Comparison of ENCODE assay signal across 8 cellular contexts in the genomic region with DNA sequence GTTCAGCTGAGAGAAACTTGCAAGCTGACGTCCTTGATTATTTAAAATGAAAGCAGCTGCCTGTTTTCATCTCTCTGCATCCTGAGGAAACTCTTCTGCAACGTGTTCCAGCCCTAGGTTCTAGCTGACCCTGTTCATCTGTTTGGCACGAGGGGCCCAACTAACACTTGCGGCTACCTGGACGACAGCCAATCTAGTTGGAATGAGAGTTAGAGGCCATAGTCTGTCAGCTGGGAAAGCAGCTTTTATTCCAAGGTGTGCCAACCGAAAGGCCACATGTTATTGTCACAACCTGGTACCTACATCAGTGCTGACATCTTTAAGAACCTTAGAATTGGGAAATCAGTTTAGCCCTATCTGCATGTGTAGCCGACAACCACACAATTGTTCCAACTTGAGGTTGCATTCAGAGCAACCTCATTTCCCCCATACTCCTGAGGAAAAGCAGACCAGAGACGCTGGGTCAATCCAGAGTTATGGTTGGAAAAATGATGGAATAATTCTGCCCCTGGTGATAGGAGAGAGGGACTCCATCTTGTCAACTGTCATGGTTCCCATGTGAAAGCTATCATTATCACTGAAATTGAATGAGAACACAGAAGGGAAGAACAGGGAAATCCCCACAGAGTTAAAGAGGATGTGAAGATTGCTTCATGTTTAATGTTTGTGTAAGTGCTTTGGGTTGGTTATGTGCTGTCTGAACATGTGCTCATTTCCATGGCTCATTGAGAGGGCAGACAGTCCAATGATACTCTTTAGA.
DNase-seq lines count a peak whose midpoint lies in the region; ATAC-seq and TF ChIP-seq lines count a peak whose summit lies in the region.

No MANE protein-coding gene starts in this region.

- no peak for TF ChIP-seq CTCF in foreskin keratinocyte (conservative IDR thresholded peaks at IDR 0.05)
- TF ChIP-seq CTCF in thyroid gland (IDR thresholded peaks at IDR 0.05): no peak

- WGBS in thyroid gland, 2 donors: 59 to 69% methylated on average over 7 to 8 of the region's 8 CpGs

- H3K27ac ChIP-seq in foreskin keratinocyte: peak overlapping the region; percentile 90
- H3K27ac ChIP-seq in thyroid gland: no peak overlapping the region

- peak; percentile 86 for ATAC-seq in GM19468 (IDR thresholded peaks at IDR 0.05; ENCODE audit: extremely low read depth, unreplicated experiment)
- ATAC-seq in HG03469 (IDR thresholded peaks at IDR 0.05; ENCODE audit: unreplicated experiment): peak; percentile 99
- ATAC-seq in foreskin keratinocyte: peak; percentile 92

- H3K27me3 ChIP-seq in foreskin keratinocyte (no peaks in the 10 kb centered on the region), H7 (ENCODE audit: control insufficient read depth, insufficient read depth, low read length) (no peaks in the 10 kb centered on the region), thyroid gland (no peaks in the 10 kb centered on the region)

- H3K9me3 ChIP-seq in thyroid gland: no peaks in the 10 kb centered on the region

- H3K4me1 ChIP-seq in foreskin keratinocyte (peaks cover 40% of the 10 kb centered on the region), thyroid gland (peaks cover 5 to 21% of the 10 kb centered on the region in 2 donors)

- H3K36me3 ChIP-seq in H7 (replicated peaks; ENCODE audit: control insufficient read depth, insufficient read depth, low read length) (no peaks in the 10 kb centered on the region), thyroid gland (peaks cover 2 to 10% of the 10 kb centered on the region in 2 donors)

- TF ChIP-seq POLR2A in thyroid gland (IDR thresholded peaks at IDR 0.05): no peak

- intact Hi-C loops in thyroid gland (cut with DNase I): no loop called here

- peak; percentile 65 for DNase-seq in EH (ENCODE audit: low read depth)
- peak; percentile 85 to 86 for DNase-seq in foreskin keratinocyte
- DNase-seq in H7: no peak
- DNase-seq in NCI-H748 treated with DMSO at 0.1 percent for 48 hours (lab: John Stamatoyannopoulos, UW): no peak
- no peak for DNase-seq in thyroid gland
- DNase-seq in NCI-H2171 treated with DMSO at 0.1 percent for 48 hours (lab: John Stamatoyannopoulos, UW): no peak

- H3K4me3 ChIP-seq in H7 (ENCODE audit: insufficient read depth, low read depth, low read length): no peak overlapping the region
- no peak overlapping the region for H3K4me3 ChIP-seq in thyroid gland (replicated peaks in 1 of 3)

Comparison
In these comparisons a context has a peak if more than half of its experiments do, and no peak if none do; other contexts are left out.
1. DNase-seq: peak in EH (single experiment) and foreskin keratinocyte (2 of 2); none in H7 (single experiment), NCI-H748 treated with DMSO at 0.1 percent for 48 hours (single experiment), thyroid gland (0 of 2) and NCI-H2171 treated with DMSO at 0.1 percent for 48 hours (single experiment).
2. Peak in every context shown above with its lines, with median percentiles within 50 percentile points of each other: ATAC-seq.